ENCODE assay signal across 14 cellular contexts in the genomic region with DNA sequence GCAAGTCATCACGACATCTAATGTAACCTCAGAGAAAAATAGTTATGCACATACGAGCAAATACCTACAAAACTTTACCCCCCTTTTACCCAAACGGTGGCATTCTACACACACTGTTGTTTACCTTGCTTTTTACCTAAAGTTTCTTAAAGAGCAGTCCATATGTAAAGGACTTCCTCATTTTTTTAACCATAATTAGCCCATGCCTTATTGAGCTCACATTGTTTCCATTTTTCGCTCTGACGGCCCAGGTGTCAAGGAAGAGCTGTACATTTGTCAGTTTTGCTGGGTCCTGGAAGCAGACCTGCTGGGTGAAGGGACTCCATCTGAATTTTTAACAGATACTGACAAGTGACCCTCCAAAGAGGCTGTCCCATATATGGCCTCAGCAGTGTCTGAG.
DNase-seq lines count a peak whose midpoint lies in the region; ATAC-seq, FAIRE-seq and TF ChIP-seq lines count a peak whose summit lies in the region.
"Had no signal": no experiment of that assay in that cellular context is flagged by ENCODE, and none has a peak within 500 bp of the region (broad histone marks: within the 10 kb centered on the region; RNA-seq: fewer than 3 reads in every experiment).

No MANE protein-coding gene starts in this region.

- H3K79me2 ChIP-seq in MM.1S (ENCODE audit: low read length) (peaks cover 94% of the 10 kb centered on the region), K562 (ENCODE audit: control insufficient read depth, insufficient read depth, low read length) (peaks cover 87% of the 10 kb centered on the region)

- FAIRE-seq in K562 (lab: Jason Lieb, UNC), result no peak

- POLR2A ChIA-PET in activated CD4-positive, alpha-beta T cell treated with anti-CD3 and anti-CD28 coated beads for 36 hours (lab: Charles Lee), result no interaction called here
- POLR2A ChIA-PET in K562 (lab: Yijun Ruan, JAX), result no interaction called here

- in situ Hi-C loops in K562 (cut with MboI), result no loop called here

- H2AFZ ChIP-seq in MM.1S (ENCODE audit: low read length), result no peak overlapping the region
- H2AFZ ChIP-seq in K562 (ENCODE audit: low read depth, low read length), result no peak overlapping the region

- DNase-seq in activated CD4-positive, alpha-beta T cell treated with anti-CD3 and anti-CD28 coated beads for 36 hours, result no peak
- DNase-seq in activated CD4-positive, alpha-beta T cell treated with anti-CD3 and anti-CD28 coated beads for 4 hours, result no peak
- DNase-seq in MM.1S (no peak), K562 (ENCODE audit: extremely low read depth in 1 of 4, low spot score in 3 of 4) (no peak), NCI-H187 treated with DMSO at 0.1 percent for 48 hours (lab: John Stamatoyannopoulos, UW) (no peak), left lung (no peak)
- DNase-seq: 8988T; activated CD4-positive, CD25-positive, alpha-beta regulatory T cell treated with anti-CD3 and anti-CD28 coated beads, Interleukin-2, amount 50 U/mL, for 72 hours; activated T-cell treated with anti-CD3 and anti-CD28 coated beads, Interleukin-2, amount 50 U/mL, for 4 hours; NCI-H1092 treated with DMSO at 0.1 percent for 48 hours; NCI-H226; occipital lobe had no signal

- no peak for TF ChIP-seq RAD21 in K562 (CRISPR knock-in tag; conservative IDR thresholded peaks at IDR 0.05 in 1 of 2, IDR thresholded peaks at IDR 0.05 in 1 of 2)

- 60% methylated on average over 5 of the region's 5 CpGs for WGBS in K562 (ENCODE audit: insufficient coverage, low coverage, missing lambda C conversion rate)

- TF ChIP-seq EP300 in K562 (IDR thresholded peaks at IDR 0.05; ENCODE audit: low read length), result no peak

- H3K36me3 Mint-ChIP-seq in activated CD4-positive, alpha-beta T cell treated with anti-CD3 and anti-CD28 coated beads for 36 hours (ENCODE audit: low read depth), result peaks cover 21% of the 10 kb centered on the region
- H3K36me3 Mint-ChIP-seq in stimulated activated memory B cell treated with anti-CD40 and anti-IgM and Interleukin-4, amounts not matched to agents 10 μg/mL and 1 μg/mL and 100 μg/mL, for 72 hours, result peaks cover 14% of the 10 kb centered on the region

- CTCF ChIA-PET in activated CD4-positive, alpha-beta T cell treated with anti-CD3 and anti-CD28 coated beads for 36 hours (lab: Charles Lee), result interaction anchor here (0.7 to 1.3 kb wide), 2 partner anchors 18 to 84 kb away, joined by 3 read pairs; no protein-coding TSS in a partner anchor
- CTCF ChIA-PET in K562 (lab: Yijun Ruan, JAX; ENCODE audit: low intra/inter-chr PET ratio), result no interaction called here

- H3K9me3 Mint-ChIP-seq in activated CD4-positive, alpha-beta T cell treated with anti-CD3 and anti-CD28 coated beads for 36 hours (ENCODE audit: low read depth), result no peaks in the 10 kb centered on the region
- H3K9me3 Mint-ChIP-seq in stimulated activated memory B cell treated with anti-CD40 and anti-IgM and Interleukin-4, amounts not matched to agents 10 μg/mL and 1 μg/mL and 100 μg/mL, for 72 hours, result no peaks in the 10 kb centered on the region
- H3K9me3 Mint-ChIP-seq: activated T-cell treated with anti-CD3 and anti-CD28 coated beads, Interleukin-2, amount 50 U/mL, for 4 hours had no signal

- H3K27me3 ChIP-seq in MM.1S (replicated peaks; ENCODE audit: insufficient read depth, low read length), result no peaks in the 10 kb centered on the region
- no peaks in the 10 kb centered on the region for H3K27me3 ChIP-seq in K562 (ENCODE audit: control insufficient read depth in 2 of 2, insufficient read depth in 2 of 2, low read length in 2 of 2)
- no peaks in the 10 kb centered on the region for H3K27me3 ChIP-seq in left lung

- ATAC-seq in activated CD4-positive, alpha-beta T cell treated with anti-CD3 and anti-CD28 coated beads for 36 hours, result no peak
- ATAC-seq in K562 (no peak), SK-N-SH treated with all-trans-retinoic acid at 6 μM for 48 hours (no peak), left lung (no peak)
- peak; percentile 59 for ATAC-seq in stimulated activated memory B cell treated with anti-CD40 and anti-IgM and Interleukin-4, amounts not matched to agents 10 μg/mL and 1 μg/mL and 100 μg/mL, for 72 hours
- ATAC-seq: activated T-cell treated with anti-CD3 and anti-CD28 coated beads, Interleukin-2, amount 50 U/mL, for 4 hours had no signal

- intact Hi-C loops in activated CD4-positive, alpha-beta T cell treated with anti-CD3 and anti-CD28 coated beads for 36 hours (cut with DNase I, micrococcal nuclease), result no loop called here
- intact Hi-C loops in K562 (cut with micrococcal nuclease) (no loop called here), left lung (cut with DNase I) (no loop called here)

- peak overlapping the region; percentile 89; the same call in 1 of the 2 replicates for H3K27ac ChIP-seq in MM.1S (ENCODE audit: low read length)
- no peak overlapping the region for H3K27ac ChIP-seq in K562 (ENCODE audit: extremely low read depth, low read depth, low read length)
- H3K27ac ChIP-seq in left lung, result no peak overlapping the region

- H3K27me3 Mint-ChIP-seq in activated CD4-positive, alpha-beta T cell treated with anti-CD3 and anti-CD28 coated beads for 36 hours, result no peaks in the 10 kb centered on the region
- no peaks in the 10 kb centered on the region for H3K27me3 Mint-ChIP-seq in stimulated activated memory B cell treated with anti-CD40 and anti-IgM and Interleukin-4, amounts not matched to agents 10 μg/mL and 1 μg/mL and 100 μg/mL, for 72 hours

- H3K4me1 Mint-ChIP-seq in activated CD4-positive, alpha-beta T cell treated with anti-CD3 and anti-CD28 coated beads for 36 hours, result peaks cover 93% of the 10 kb centered on the region
- H3K4me1 Mint-ChIP-seq in stimulated activated memory B cell treated with anti-CD40 and anti-IgM and Interleukin-4, amounts not matched to agents 10 μg/mL and 1 μg/mL and 100 μg/mL, for 72 hours, result peaks cover 95% of the 10 kb centered on the region

- H3K4me2 ChIP-seq in MM.1S (ENCODE audit: low read depth, low read length), result peak overlapping the region; percentile 61; the same call in 1 of the 2 replicates
- no peak overlapping the region for H3K4me2 ChIP-seq in K562 (ENCODE audit: insufficient read depth, low read length)

- H3K9me1 ChIP-seq in K562 (ENCODE audit: control insufficient read depth, insufficient read depth, low read length), result peaks cover 16% of the 10 kb centered on the region

- H3K36me3 ChIP-seq in MM.1S (replicated peaks; ENCODE audit: insufficient read depth, low read length) (no peaks in the 10 kb centered on the region), K562 (ENCODE audit: control insufficient read depth, insufficient read depth, low read length) (no peaks in the 10 kb centered on the region), left lung (no peaks in the 10 kb centered on the region)

- TF ChIP-seq POLR2A in K562 (conservative IDR thresholded peaks at IDR 0.05), result no peak

- BruUV-seq in K562 (replicated peaks; lab: Mats Ljungman, UMichigan), result no TSS peak

- no peak overlapping the region for H3K9ac ChIP-seq in MM.1S (ENCODE audit: low read length)
- no peak overlapping the region for H3K9ac ChIP-seq in K562 (ENCODE audit: insufficient read depth in 1 of 2, low read depth in 2 of 2, low read length in 2 of 2)

- H4K20me1 ChIP-seq in MM.1S (ENCODE audit: insufficient read depth, low read length) (peaks cover 22% of the 10 kb centered on the region), K562 (replicated peaks; ENCODE audit: control insufficient read depth, insufficient read depth, low read length) (peaks cover 29% of the 10 kb centered on the region)

- no peak overlapping the region for H3K4me3 ChIP-seq in MM.1S (ENCODE audit: low read length)
- no peak overlapping the region for H3K4me3 ChIP-seq in K562
- no peak overlapping the region for H3K4me3 ChIP-seq in left lung

- H3F3A ChIP-seq in MM.1S (ENCODE audit: insufficient read depth, low read length), result peaks cover 28% of the 10 kb centered on the region

- no peaks in the 10 kb centered on the region for H3K9me3 ChIP-seq in MM.1S (replicated peaks; ENCODE audit: insufficient read depth, low read length)
- H3K9me3 ChIP-seq in K562 (replicated peaks; ENCODE audit: control insufficient read depth, insufficient read depth, low read depth, low read length), result no peaks in the 10 kb centered on the region
- no peaks in the 10 kb centered on the region for H3K9me3 ChIP-seq in left lung

- no peaks in the 10 kb centered on the region for H3K9me2 ChIP-seq in MM.1S (replicated peaks; ENCODE audit: insufficient read depth, low read length)

- TF ChIP-seq CTCF in MM.1S (IDR thresholded peaks at IDR 0.05; ENCODE audit: low read length) (no peak), K562 (IDR thresholded peaks at IDR 0.05 in 2 of 3, conservative IDR thresholded peaks at IDR 0.05 in 1 of 3; ENCODE audit: insufficient read depth in 2 of 3, low read depth in 1 of 3, low read length in 3 of 3) (no peak), left lung (IDR thresholded peaks at IDR 0.05) (no peak)

- peak overlapping the region; percentile 58 for H3K27ac Mint-ChIP-seq in activated CD4-positive, alpha-beta T cell treated with anti-CD3 and anti-CD28 coated beads for 36 hours
- H3K27ac Mint-ChIP-seq in stimulated activated memory B cell treated with anti-CD40 and anti-IgM and Interleukin-4, amounts not matched to agents 10 μg/mL and 1 μg/mL and 100 μg/mL, for 72 hours, result peak overlapping the region; percentile 40

- no peak overlapping the region for H3K4me3 Mint-ChIP-seq in activated CD4-positive, alpha-beta T cell treated with anti-CD3 and anti-CD28 coated beads for 36 hours
- peak overlapping the region; percentile 5 for H3K4me3 Mint-ChIP-seq in stimulated activated memory B cell treated with anti-CD40 and anti-IgM and Interleukin-4, amounts not matched to agents 10 μg/mL and 1 μg/mL and 100 μg/mL, for 72 hours
- H3K4me3 Mint-ChIP-seq: activated T-cell treated with anti-CD3 and anti-CD28 coated beads, Interleukin-2, amount 50 U/mL, for 4 hours had no signal

- H3K4me1 ChIP-seq in MM.1S (ENCODE audit: low read length), result peaks cover 44% of the 10 kb centered on the region
- H3K4me1 ChIP-seq in K562 (replicated peaks in 1 of 2; ENCODE audit: control insufficient read depth in 2 of 2, insufficient read depth in 2 of 2, low read length in 2 of 2), result peaks cover 24 to 28% of the 10 kb centered on the region in 2 experiments; a peak in 4 of 5 replicates
- H3K4me1 ChIP-seq in left lung, result peaks cover 27 to 54% of the 10 kb centered on the region in 2 donors

TF ChIP-seq in K562, 482 proteins besides CTCF, POLR2A, EP300 and RAD21 (continues in another document):
- TF ChIP-seq ADNP (tag; IDR thresholded peaks at IDR 0.05) (no peak), SPI1 (IDR thresholded peaks at IDR 0.05; ENCODE audit: borderline replicate concordance, low read depth, low read length) (peak; percentile 88)

TF ChIP-seq in SK-N-SH treated with all-trans-retinoic acid at 6 μM for 48 hours, 23 proteins besides CTCF, POLR2A, EP300 and RAD21 (continues in another document):
- TF ChIP-seq ESRRG (CRISPR knock-in tag; IDR thresholded peaks at IDR 0.05) (no peak), CSDC2 (CRISPR knock-in tag; IDR thresholded peaks at IDR 0.05) (no peak), ZNF565 (CRISPR knock-in tag; conservative IDR thresholded peaks at IDR 0.05; ENCODE audit: low read depth) (no peak), ARNTL (CRISPR knock-in tag; IDR thresholded peaks at IDR 0.05; ENCODE audit: borderline replicate concordance, low read depth) (no peak)
